ENCODE assay signal across 23 cellular contexts in the genomic region with DNA sequence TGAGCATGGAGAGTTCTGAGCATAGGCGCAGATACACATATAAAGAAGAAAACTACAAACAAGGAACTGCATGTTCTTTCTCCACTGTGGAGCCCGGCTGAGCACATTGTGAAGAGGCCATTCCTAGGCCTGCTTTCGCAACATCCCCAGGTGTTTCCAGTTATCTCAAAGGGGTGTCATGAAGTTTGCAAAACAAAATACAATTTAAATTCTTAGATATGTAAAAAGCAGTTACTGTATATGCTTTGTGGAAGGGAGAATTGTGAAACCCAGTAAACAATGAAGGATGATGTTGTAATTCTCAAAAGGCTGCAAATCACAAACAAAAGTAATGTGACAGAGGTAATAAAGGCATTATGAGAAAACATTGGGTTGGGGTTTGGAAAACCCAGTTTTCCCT.
DNase-seq lines count a peak whose midpoint lies in the region; ATAC-seq and TF ChIP-seq lines count a peak whose summit lies in the region.
"Had no signal": no experiment of that assay in that cellular context is flagged by ENCODE, and none has a peak within 500 bp of the region (broad histone marks: within the 10 kb centered on the region; RNA-seq: fewer than 3 reads in every experiment).

No MANE protein-coding gene starts in this region.

- TF ChIP-seq CTCF in fibroblast of pulmonary artery (IDR thresholded peaks at IDR 0.05; ENCODE audit: low read length, missing control alignments) (no peak), neural progenitor cell (IDR thresholded peaks at IDR 0.05) (no peak)

- intact Hi-C loops in aorta (cut with DNase I) = no loop called here

- peaks cover 11% of the 10 kb centered on the region for H3K4me1 ChIP-seq in neural progenitor cell
- no peaks in the 10 kb centered on the region for H3K4me1 ChIP-seq in aorta (ENCODE audit: control insufficient read depth in 1 of 2, insufficient read depth in 2 of 2, low read length in 2 of 2)
- H3K4me1 ChIP-seq: body of pancreas had no signal

- no peak overlapping the region for H3K9ac ChIP-seq in neural progenitor cell

- H3K79me2 ChIP-seq in neural progenitor cell (ENCODE audit: low read depth) = no peaks in the 10 kb centered on the region

- no peak overlapping the region for H3K27ac ChIP-seq in neural progenitor cell
- no peak overlapping the region for H3K27ac ChIP-seq in aorta (ENCODE audit: low read depth in 1 of 2, low read length in 2 of 2)
- H3K27ac ChIP-seq: body of pancreas, epithelial cell of prostate, gastroesophageal sphincter had no signal

- H3K27me3 Mint-ChIP-seq in neural progenitor cell (ENCODE audit: insufficient read depth, low read depth) = peaks cover 5% of the 10 kb centered on the region
- no peaks in the 10 kb centered on the region for H3K27me3 Mint-ChIP-seq in activated naive CD8-positive, alpha-beta T cell treated with anti-CD3 and anti-CD28 coated beads, Interleukin-2, amount 50 U/mL, for 24 hours
- H3K27me3 Mint-ChIP-seq: memory B cell had no signal

- H3K4me3 ChIP-seq in fibroblast of pulmonary artery (replicated peaks; ENCODE audit: low read depth, low read length) (no peak overlapping the region), neural progenitor cell (no peak overlapping the region), aorta (ENCODE audit: low read length in 2 of 2) (no peak overlapping the region)
- H3K4me3 ChIP-seq: body of pancreas, gastroesophageal sphincter, MG63 had no signal

- no peak for TF ChIP-seq RAD21 in Ishikawa (IDR thresholded peaks at IDR 0.05; ENCODE audit: low read depth)

- H3K9me3 ChIP-seq in neural progenitor cell (ENCODE audit: low read depth) (no peaks in the 10 kb centered on the region), aorta (ENCODE audit: control insufficient read depth, low read length) (no peaks in the 10 kb centered on the region)
- H3K9me3 ChIP-seq: body of pancreas, gastroesophageal sphincter, MG63 had no signal

- no peaks in the 10 kb centered on the region for H3K9me3 Mint-ChIP-seq in neural progenitor cell
- no peaks in the 10 kb centered on the region for H3K9me3 Mint-ChIP-seq in activated naive CD8-positive, alpha-beta T cell treated with anti-CD3 and anti-CD28 coated beads, Interleukin-2, amount 50 U/mL, for 24 hours
- H3K9me3 Mint-ChIP-seq: memory B cell had no signal

- no peaks in the 10 kb centered on the region for H4K20me1 ChIP-seq in neural progenitor cell (ENCODE audit: low read depth)

- DNase-seq in GM04504 (ENCODE audit: low read depth) (peak; percentile 1), fibroblast of pulmonary artery (ENCODE audit: low read depth) (peak; percentile 1), neural progenitor cell (ENCODE audit: low spot score) (no peak), SHP77 (lab: John Stamatoyannopoulos, UW) (no peak), pons (ENCODE audit: low spot score) (no peak), aorta (no peak)
- no peak for DNase-seq in activated naive CD8-positive, alpha-beta T cell treated with anti-CD3 and anti-CD28 coated beads, Interleukin-2, amount 50 U/mL, for 24 hours
- DNase-seq: activated CD4-positive, alpha-beta T cell treated with anti-CD3 and anti-CD28 coated beads for 4 hours; activated CD8-positive, alpha-beta memory T cell treated with anti-CD3 and anti-CD28 coated beads for 24 hours; activated gamma-delta T cell; activated T-cell treated with anti-CD3 and anti-CD28 coated beads, Interleukin-2, amount 50 U/mL, for 1 hour; body of pancreas; DMS79 treated with DMSO at 0.1 percent for 48 hours; GOT3; kidney; MG63; NCI-H1417; NCI-H2081 treated with DMSO at 0.1 percent for 48 hours; NCI-H524 had no signal

- no peak overlapping the region for H3K4me3 Mint-ChIP-seq in neural progenitor cell
- H3K4me3 Mint-ChIP-seq in activated naive CD8-positive, alpha-beta T cell treated with anti-CD3 and anti-CD28 coated beads, Interleukin-2, amount 50 U/mL, for 24 hours = no peak overlapping the region
- H3K4me3 Mint-ChIP-seq: memory B cell had no signal

- H3K36me3 ChIP-seq in neural progenitor cell (no peaks in the 10 kb centered on the region), aorta (ENCODE audit: control insufficient read depth in 1 of 2, insufficient read depth in 2 of 2, low read length in 1 of 2) (no peaks in the 10 kb centered on the region)
- H3K36me3 ChIP-seq: gastroesophageal sphincter, MG63 had no signal

- H3K36me3 Mint-ChIP-seq in neural progenitor cell = no peaks in the 10 kb centered on the region
- H3K36me3 Mint-ChIP-seq in activated naive CD8-positive, alpha-beta T cell treated with anti-CD3 and anti-CD28 coated beads, Interleukin-2, amount 50 U/mL, for 24 hours (ENCODE audit: low read depth) = no peaks in the 10 kb centered on the region
- H3K36me3 Mint-ChIP-seq: memory B cell had no signal

- H3K27ac Mint-ChIP-seq in neural progenitor cell = no peak overlapping the region
- H3K27ac Mint-ChIP-seq in activated naive CD8-positive, alpha-beta T cell treated with anti-CD3 and anti-CD28 coated beads, Interleukin-2, amount 50 U/mL, for 24 hours = no peak overlapping the region
- H3K27ac Mint-ChIP-seq: memory B cell had no signal

- H2AFZ ChIP-seq in neural progenitor cell (replicated peaks) = peak overlapping the region; percentile 52

- TF ChIP-seq EP300 in Ishikawa (IDR thresholded peaks at IDR 0.05; ENCODE audit: borderline replicate concordance) = no peak

- H3K4me1 Mint-ChIP-seq in neural progenitor cell = peaks cover 10% of the 10 kb centered on the region
- H3K4me1 Mint-ChIP-seq in activated naive CD8-positive, alpha-beta T cell treated with anti-CD3 and anti-CD28 coated beads, Interleukin-2, amount 50 U/mL, for 24 hours = peaks cover 34% of the 10 kb centered on the region

- H3K27me3 ChIP-seq in neural progenitor cell (no peaks in the 10 kb centered on the region), aorta (ENCODE audit: control insufficient read depth in 1 of 2, insufficient read depth in 2 of 2, low read length in 1 of 2) (no peaks in the 10 kb centered on the region)
- H3K27me3 ChIP-seq: body of pancreas, gastroesophageal sphincter, MG63 had no signal

- no peak overlapping the region for H3K4me2 ChIP-seq in neural progenitor cell

- 77 to 83% methylated on average over 3 of the region's 3 CpGs for WGBS in aorta, 2 donors

- H3F3A ChIP-seq in neural progenitor cell (ENCODE audit: low read depth) = no peaks in the 10 kb centered on the region

- no peak for ATAC-seq in activated naive CD8-positive, alpha-beta T cell treated with anti-CD3 and anti-CD28 coated beads, Interleukin-2, amount 50 U/mL, for 24 hours
- ATAC-seq in aorta (ENCODE audit: low FRiP score) = no peak
- ATAC-seq: body of pancreas had no signal

TF ChIP-seq in Ishikawa, 13 proteins besides CTCF, POLR2A, EP300 and RAD21:
- TF ChIP-seq NFIC (IDR thresholded peaks at IDR 0.05) (no peak), CEBPB (IDR thresholded peaks at IDR 0.05) (0 out of 2 replicates have a peak, but pooled peaks have one; percentile 32)

Comparison
In these comparisons a context has a peak if more than half of its experiments do, and no peak if none do; other contexts are left out.
1. DNase-seq: peak in GM04504 (single experiment) and fibroblast of pulmonary artery (single experiment); none in neural progenitor cell (single experiment), activated naive CD8-positive, alpha-beta T cell treated with anti-CD3 and anti-CD28 coated beads, Interleukin-2, amount 50 U/mL, for 24 hours (single experiment), SHP77 (0 of 2), pons (single experiment) and aorta (0 of 2).